8 cellular contexts compared by ENCODE assay signal in genomic region chrX:107741318-107741813, GRCh38.
DNase-seq lines count a peak whose midpoint lies in the region; ATAC-seq, FAIRE-seq and TF ChIP-seq lines count a peak whose summit lies in the region.

No MANE protein-coding gene starts in this region.

- peak overlapping the region; percentile 98 to 99 (median 99) for H3K27ac Mint-ChIP-seq in nephron

- no peak for TF ChIP-seq CTCF in nephron (IDR thresholded peaks at IDR 0.05; ENCODE audit: unreplicated experiment in 3 of 3)

- DNase-seq in amygdala (lab: John Stamatoyannopoulos, UW), result peak in 32 of 56 donors; percentile 9 to 72 (median 43)
- no peak for DNase-seq in GM19239 (ENCODE audit: insufficient read length, low spot score)
- no peak for DNase-seq in NCI-H1417 treated with DMSO at 0.1 percent for 48 hours (lab: John Stamatoyannopoulos, UW)
- DNase-seq in activated CD4-positive, alpha-beta T cell treated with anti-CD3 and anti-CD28 coated beads for 4 hours, result no peak

- no peak for FAIRE-seq in GM19239 (lab: Jason Lieb, UNC)

- H3K4me1 Mint-ChIP-seq in nephron, result peaks cover 59% of the 10 kb centered on the region

- H3K36me3 Mint-ChIP-seq in nephron (ENCODE audit: low read depth), result no peaks in the 10 kb centered on the region

- peaks cover 4% of the 10 kb centered on the region for H3K27me3 Mint-ChIP-seq in nephron (ENCODE audit: low read depth)

- ATAC-seq in GM18517 (IDR thresholded peaks at IDR 0.05; ENCODE audit: unreplicated experiment) (peak; percentile 35), HG02884 (IDR thresholded peaks at IDR 0.05; ENCODE audit: unreplicated experiment) (peak; percentile 16), HG03439 (IDR thresholded peaks at IDR 0.05; ENCODE audit: unreplicated experiment) (no peak)

- H3K4me3 Mint-ChIP-seq in nephron, result peak overlapping the region; percentile 76 to 83 (median 77)

- H3K9me3 Mint-ChIP-seq in nephron, result peaks cover 3% of the 10 kb centered on the region

Comparison
In these comparisons a context has a peak if more than half of its experiments do, and no peak if none do; other contexts are left out.
1. DNase-seq: peak in amygdala (32 of 56); none in GM19239 (single experiment), NCI-H1417 treated with DMSO at 0.1 percent for 48 hours (single experiment) and activated CD4-positive, alpha-beta T cell treated with anti-CD3 and anti-CD28 coated beads for 4 hours (0 of 2).